In genomic region chr11:45178890-45179663, GRCh38 we compare ENCODE assay signal across 2 cellular contexts.
TF ChIP-seq lines count a peak whose summit lies in the region.

No MANE protein-coding gene starts in this region.

TF ChIP-seq in H1, 55 proteins besides CTCF, POLR2A, EP300 and RAD21:
- TF ChIP-seq SIRT6 (IDR thresholded peaks at IDR 0.05; ENCODE audit: low read length): no peak
- TF ChIP-seq BCL11A (IDR thresholded peaks at IDR 0.05; ENCODE audit: low read depth in 2 of 2, low read length in 2 of 2): no peak
- TF ChIP-seq EGR1 (IDR thresholded peaks at IDR 0.05; ENCODE audit: borderline replicate concordance, low read depth, low read length): no peak

TF ChIP-seq in GM12891, 5 proteins besides CTCF, POLR2A, EP300 and RAD21:
- TF ChIP-seq TAF1 (IDR thresholded peaks at IDR 0.05; ENCODE audit: low read depth, low read length) (no peak), SPI1 (IDR thresholded peaks at IDR 0.05; ENCODE audit: low read depth, low read length) (no peak), PAX5 (IDR thresholded peaks at IDR 0.05; ENCODE audit: insufficient read depth, low read length, severe bottlenecking) (no peak), POLR2AphosphoS5 (IDR thresholded peaks at IDR 0.05; ENCODE audit: low read depth, low read length) (no peak)
